ENCODE assay signal across 8 cellular contexts in the genomic region with DNA sequence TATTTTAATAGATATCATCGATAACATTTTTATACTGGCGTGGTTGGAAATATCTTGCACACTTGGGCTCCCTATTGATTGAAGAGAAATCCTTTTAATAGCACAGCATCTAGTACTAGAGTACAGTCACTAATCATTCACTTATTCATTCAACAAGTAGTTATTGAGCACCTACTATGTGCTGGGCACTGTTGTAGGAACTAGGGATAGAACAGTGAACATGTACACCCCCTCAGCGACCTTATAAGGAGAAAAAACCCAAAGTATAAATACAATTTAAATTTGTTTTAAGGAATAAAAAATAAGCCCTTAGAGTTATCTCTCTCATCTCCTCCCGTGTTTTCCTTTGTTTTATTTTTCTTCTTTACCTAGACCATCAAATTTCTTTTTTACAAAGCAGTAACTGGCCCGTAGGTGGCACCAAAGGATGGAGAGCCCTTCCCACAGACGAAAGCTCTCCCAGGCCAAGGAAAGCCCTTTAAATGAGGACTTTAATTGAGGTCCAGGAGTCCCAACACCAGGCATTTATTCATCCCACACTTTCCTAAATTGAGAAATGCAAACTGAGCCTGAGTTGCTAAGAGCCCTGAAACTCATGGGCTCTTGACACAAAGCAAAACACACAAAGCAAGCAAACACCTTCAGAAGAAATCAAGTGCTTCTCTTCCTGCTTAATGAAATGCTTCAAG. TPM values are rescaled to one million over a fixed set of nuclear protein-coding genes. Genes with fewer than 3 reads are reported as not detected.
DNase-seq lines count a peak whose midpoint lies in the region; ATAC-seq and TF ChIP-seq lines count a peak whose summit lies in the region.

No MANE protein-coding gene starts in this region.

- H3K36me3 ChIP-seq in BJ (ENCODE audit: control insufficient read depth, insufficient read depth, low read length), result peaks cover 6% of the 10 kb centered on the region
- peaks cover 2% of the 10 kb centered on the region; the same call in 1 of the 2 replicates for H3K36me3 ChIP-seq in PC-3 (ENCODE audit: low read depth, low read length)

- no peak overlapping the region for H3K27ac ChIP-seq in PC-3 (ENCODE audit: low read length)

- no peaks in the 10 kb centered on the region for H3K27me3 Mint-ChIP-seq in stimulated activated naive B cell treated with anti-CD40 and anti-IgM and Interleukin-4, amounts not matched to agents 10 μg/mL and 1 μg/mL and 100 μg/mL, for 72 hours

- peaks cover 0 to 4% of the 10 kb centered on the region in 2 donors for H3K9me3 Mint-ChIP-seq in stimulated activated naive B cell treated with anti-CD40 and anti-IgM and Interleukin-4, amounts not matched to agents 10 μg/mL and 1 μg/mL and 100 μg/mL, for 72 hours

- POLR2A ChIA-PET in BJ (lab: Charles Lee), result interaction anchor here (0.5 kb wide), 1 partner anchor 1364 kb away, joined by 3 read pairs; no protein-coding TSS in a partner anchor
- POLR2A ChIA-PET in PC-3 (lab: Charles Lee; ENCODE audit: unreplicated experiment), result no interaction called here

- no peaks in the 10 kb centered on the region for H3K9me3 ChIP-seq in PC-3 (ENCODE audit: low read length)

- H3K4me1 ChIP-seq in PC-3 (ENCODE audit: insufficient read depth, low read length), result no peaks in the 10 kb centered on the region

- ATAC-seq in PC-3 (peak; percentile 78), GM21447 (IDR thresholded peaks at IDR 0.05; ENCODE audit: unreplicated experiment) (no peak), HG02885 (IDR thresholded peaks at IDR 0.05; ENCODE audit: poor library complexity, unreplicated experiment) (no peak)
- no peak for ATAC-seq in stimulated activated naive B cell treated with anti-CD40 and anti-IgM and Interleukin-4, amounts not matched to agents 10 μg/mL and 1 μg/mL and 100 μg/mL, for 72 hours (replicated peaks)

- no peak overlapping the region for H3K4me3 Mint-ChIP-seq in stimulated activated naive B cell treated with anti-CD40 and anti-IgM and Interleukin-4, amounts not matched to agents 10 μg/mL and 1 μg/mL and 100 μg/mL, for 72 hours

- H3K4me1 Mint-ChIP-seq in stimulated activated naive B cell treated with anti-CD40 and anti-IgM and Interleukin-4, amounts not matched to agents 10 μg/mL and 1 μg/mL and 100 μg/mL, for 72 hours, result peaks cover 15 to 39% of the 10 kb centered on the region in 2 donors

- peak; percentile 64 for TF ChIP-seq CTCF in BJ (IDR thresholded peaks at IDR 0.05; ENCODE audit: insufficient read depth, low read depth, low read length)
- TF ChIP-seq CTCF in GM20000 (IDR thresholded peaks at IDR 0.05; ENCODE audit: extremely low read depth, missing control alignments), result peak; percentile 26
- TF ChIP-seq CTCF in PC-3 (conservative IDR thresholded peaks at IDR 0.05; ENCODE audit: low read depth, low read length), result peak; percentile 89
- TF ChIP-seq CTCF in fibroblast of mammary gland (conservative IDR thresholded peaks at IDR 0.05; ENCODE audit: control insufficient read depth, insufficient read depth, low read depth, low read length), result peak; percentile 59

- no peaks in the 10 kb centered on the region for H4K20me1 ChIP-seq in PC-3 (ENCODE audit: low read length)

- BruUV-seq in PC-3 (replicated peaks; lab: Mats Ljungman, UMichigan), result no TSS peak

- no peaks in the 10 kb centered on the region for H3F3A ChIP-seq in PC-3 (ENCODE audit: low read length, unreplicated experiment)

- DNase-seq in BJ (ENCODE audit: low read depth), result no peak
- no peak for DNase-seq in GM20000 (ENCODE audit: low spot score)
- peak; percentile 65 for DNase-seq in PC-3
- peak; percentile 38 for DNase-seq in fibroblast of mammary gland (ENCODE audit: low read depth)
- no peak for DNase-seq in stimulated activated naive B cell treated with anti-CD40 and anti-IgM and Interleukin-4, amounts not matched to agents 10 μg/mL and 1 μg/mL and 100 μg/mL, for 72 hours
- DNase-seq in NCI-H187 (lab: John Stamatoyannopoulos, UW), result no peak

- peak overlapping the region; percentile 11 for H3K27ac Mint-ChIP-seq in stimulated activated naive B cell treated with anti-CD40 and anti-IgM and Interleukin-4, amounts not matched to agents 10 μg/mL and 1 μg/mL and 100 μg/mL, for 72 hours

- no peaks in the 10 kb centered on the region for H3K79me2 ChIP-seq in PC-3 (ENCODE audit: low read length)

- no peak overlapping the region for H3K9ac ChIP-seq in PC-3 (ENCODE audit: low read length)

- 0 out of 2 replicates have a peak overlapping the region, but pooled peaks have one; percentile 16 for H2AFZ ChIP-seq in PC-3 (ENCODE audit: low read length)

- intact Hi-C loops in PC-3 (cut with micrococcal nuclease), result loop anchor here (1.0 to 2.0 kb wide), 3 partner anchors 18 to 210 kb away; no protein-coding TSS in a partner anchor

- H3K36me3 Mint-ChIP-seq in stimulated activated naive B cell treated with anti-CD40 and anti-IgM and Interleukin-4, amounts not matched to agents 10 μg/mL and 1 μg/mL and 100 μg/mL, for 72 hours, result peaks cover 51 to 55% of the 10 kb centered on the region in 2 donors

- no peak overlapping the region for H3K4me3 ChIP-seq in BJ (ENCODE audit: low read depth, low read length)
- H3K4me3 ChIP-seq in PC-3 (ENCODE audit: low read length), result no peak overlapping the region
- H3K4me3 ChIP-seq in fibroblast of mammary gland (ENCODE audit: control insufficient read depth, low read depth, low read length), result no peak overlapping the region

- H3K27me3 ChIP-seq in BJ (ENCODE audit: control insufficient read depth, insufficient read depth, low read length) (no peaks in the 10 kb centered on the region), PC-3 (ENCODE audit: low read length) (no peaks in the 10 kb centered on the region)

- no peak overlapping the region for H3K4me2 ChIP-seq in PC-3 (ENCODE audit: low read length)

- H3K9me2 ChIP-seq in PC-3 (replicated peaks; ENCODE audit: low read length), result no peaks in the 10 kb centered on the region

- CTCF ChIA-PET in BJ (lab: Yijun Ruan, JAX) (interaction anchor here (0.6 to 5.9 kb wide), 9 partner anchors 10 to 289 kb away, joined by 3 to 53 read pairs (median 3); partner anchors contain the start of gene SUDS3), PC-3 (lab: Charles Lee) (interaction anchor here (0.5 to 0.7 kb wide), 5 partner anchors 19 to 610 kb away, joined by 3 to 4 read pairs (median 3); partner anchors contain the start of gene PEBP1)

RNA-seq across cellular contexts. Expression of gene PEBP1, which starts 29.0 kb away (rescaled TPM):
- polyA plus RNA-seq in BJ (2011; rRNA removed), result 145 and 201 TPM in 2 replicates
- polyA minus RNA-seq in BJ (2011; rRNA and poly(A)+ RNA removed), result 54.3 and 70.3 TPM in 2 replicates
- total RNA-seq in PC-3 (2014; rRNA removed), result 313 and 368 TPM in 2 replicates

Comparison
In these comparisons a context has a peak if more than half of its experiments do, and no peak if none do; other contexts are left out.
1. DNase-seq: peak in PC-3 (single experiment) and fibroblast of mammary gland (single experiment); none in BJ (single experiment), GM20000 (single experiment), stimulated activated naive B cell treated with anti-CD40 and anti-IgM and Interleukin-4, amounts not matched to agents 10 μg/mL and 1 μg/mL and 100 μg/mL, for 72 hours (single experiment) and NCI-H187 (0 of 2).
2. CTCF ChIP-seq: peak in every context shown above with its lines; median percentile 89 in PC-3; 64 in BJ; 59 in fibroblast of mammary gland; 26 in GM20000.